27 cellular contexts compared by ENCODE assay signal in genomic region chr17:6059406-6059805, GRCh38.
"Had no signal": no experiment of that assay in that cellular context is flagged by ENCODE, and none has a peak within 500 bp of the region (broad histone marks: within the 10 kb centered on the region; RNA-seq: fewer than 3 reads in every experiment).

No MANE protein-coding gene starts in this region.

- H3K4me2 ChIP-seq: smooth muscle cell had no signal

- H3K4me1 ChIP-seq: colonic mucosa, esophagus squamous epithelium, heart right ventricle, lower lobe of right lung, prostate gland, right atrium auricular region, suprapubic skin, transverse colon, upper lobe of right lung, uterus had no signal

- DNase-seq: colonic mucosa; effector CD8-positive, alpha-beta T cell; erythroblast; esophagus squamous epithelium; foreskin melanocyte; glutamatergic neuron; heart right ventricle; hypothalamus; immature natural killer cell; islet precursor cell; left ventricle myocardium superior; lower lobe of right lung; natural killer cell; stimulated activated CD4-positive, alpha-beta T cell treated with anti-CD3 and anti-CD28 coated beads, Interleukin-12 subunit alpha, Interleukin-12 subunit beta, amount 100 ng/mL, for 4 hours; stimulated activated CD4-positive, alpha-beta T cell treated with anti-CD3 and anti-CD28 coated beads, Interleukin-1b, Interleukin-23, amount 100 ng/mL, for 48 hours; stimulated activated CD4-positive, alpha-beta T cell treated with anti-CD3 and anti-CD28 coated beads, Interleukin-4, amount 100 ng/mL, for 1 hour; stimulated activated CD8-positive, alpha-beta memory T cell treated with anti-CD3 and anti-CD28 coated beads, Interleukin-4, amount 100 ng/mL, for 48 hours; stimulated activated naive CD4-positive, alpha-beta T cell; stimulated activated naive CD8-positive, alpha-beta T cell treated with anti-CD3 and anti-CD28 coated beads, Interleukin-15, amount 100 ng/mL, for 72 hours; transverse colon; upper lobe of right lung; uterus had no signal

- H3K27ac ChIP-seq: colonic mucosa, esophagus squamous epithelium, heart right ventricle, lower lobe of right lung, neutrophil, prostate gland, right atrium auricular region, suprapubic skin, transverse colon, upper lobe of right lung, uterus had no signal

- H3K9me3 ChIP-seq: colonic mucosa, esophagus squamous epithelium, heart right ventricle, lower lobe of right lung, neutrophil, prostate gland, right atrium auricular region, suprapubic skin, transverse colon, upper lobe of right lung, uterus had no signal

- H3K4me3 ChIP-seq: colonic mucosa, esophagus squamous epithelium, heart right ventricle, lower lobe of right lung, prostate gland, right atrium auricular region, smooth muscle cell, suprapubic skin, transverse colon, upper lobe of right lung, uterus had no signal

- H3K27me3 ChIP-seq: right atrium auricular region, uterus had no signal

- H3K36me3 ChIP-seq: colonic mucosa, esophagus squamous epithelium, heart right ventricle, lower lobe of right lung, neutrophil, prostate gland, right atrium auricular region, suprapubic skin, transverse colon, upper lobe of right lung, uterus had no signal
